In genomic region chr1:31920986-31921385, GRCh38 we compare ENCODE assay signal across 12 cellular contexts. TPM values are rescaled to one million over a fixed set of nuclear protein-coding genes. Genes with fewer than 3 reads are reported as not detected.
DNase-seq lines count a peak whose midpoint lies in the region; ATAC-seq and TF ChIP-seq lines count a peak whose summit lies in the region.
"Had no signal": no experiment of that assay in that cellular context is flagged by ENCODE, and none has a peak within 500 bp of the region (broad histone marks: within the 10 kb centered on the region; RNA-seq: fewer than 3 reads in every experiment).

No MANE protein-coding gene starts in this region.

- no peak for TF ChIP-seq CTCF in MCF 10A (IDR thresholded peaks at IDR 0.05; ENCODE audit: unreplicated experiment)
- no peak for TF ChIP-seq CTCF in mammary epithelial cell (conservative IDR thresholded peaks at IDR 0.05 in 1 of 2, IDR thresholded peaks at IDR 0.05 in 1 of 2; ENCODE audit: extremely low read depth in 1 of 2, insufficient read depth in 1 of 2, low read depth in 1 of 2, low read length in 2 of 2)
- TF ChIP-seq CTCF in WTC11 (IDR thresholded peaks at IDR 0.05): no peak
- TF ChIP-seq CTCF in transverse colon (IDR thresholded peaks at IDR 0.05): no peak
- TF ChIP-seq CTCF in foreskin fibroblast (IDR thresholded peaks at IDR 0.05; ENCODE audit: low read depth, low read length): no peak

- H3K4me1 Mint-ChIP-seq in MCF 10A (ENCODE audit: insufficient read depth, unreplicated experiment): peaks cover 25% of the 10 kb centered on the region
- H3K4me1 Mint-ChIP-seq in WTC11: peaks cover 18% of the 10 kb centered on the region
- peaks cover 73 to 81% of the 10 kb centered on the region in 2 donors for H3K4me1 Mint-ChIP-seq in immature natural killer cell

- dilution Hi-C loops in mammary epithelial cell (cut with HindIII; ENCODE audit: low sequenced_read_pairs): loop anchor here (5.0 kb wide), 1 partner anchor 89 kb away; no protein-coding TSS in a partner anchor

- no peaks in the 10 kb centered on the region for H3K27me3 Mint-ChIP-seq in MCF 10A (ENCODE audit: insufficient read depth, unreplicated experiment)
- no peaks in the 10 kb centered on the region for H3K27me3 Mint-ChIP-seq in WTC11 (ENCODE audit: low read depth)
- H3K27me3 Mint-ChIP-seq in immature natural killer cell (ENCODE audit: low read depth in 3 of 3): peaks cover 2 to 6% (median 2%) of the 10 kb centered on the region in 3 donors

- H3K9ac ChIP-seq in mammary epithelial cell (ENCODE audit: insufficient read depth, low read length): no peak overlapping the region
- H3K9ac ChIP-seq: KMS-11 had no signal

- no peak overlapping the region for H2AFZ ChIP-seq in mammary epithelial cell (ENCODE audit: low read depth, low read length)

- intact Hi-C loops in MCF 10A (cut with micrococcal nuclease) (no loop called here), mammary epithelial cell (cut with micrococcal nuclease) (no loop called here), transverse colon (cut with DNase I; ENCODE audit: low total_unique reads) (no loop called here)

- H3K27ac Mint-ChIP-seq in MCF 10A (ENCODE audit: low read depth, unreplicated experiment) (peak overlapping the region; percentile 87), WTC11 (0 out of 2 replicates have a peak overlapping the region, but pooled peaks have one; percentile 25), immature natural killer cell (peak overlapping the region; percentile 63 to 84 (median 76))

- ATAC-seq in WTC11: no peak

- peaks cover 97% of the 10 kb centered on the region for H3K79me2 ChIP-seq in mammary epithelial cell (ENCODE audit: insufficient read depth, low read length)

- no peaks in the 10 kb centered on the region for H3K9me3 Mint-ChIP-seq in MCF 10A (ENCODE audit: unreplicated experiment)
- peaks cover 3% of the 10 kb centered on the region; the same call in 1 of the 2 replicates for H3K9me3 Mint-ChIP-seq in WTC11
- no peaks in the 10 kb centered on the region for H3K9me3 Mint-ChIP-seq in immature natural killer cell

- H4K20me1 ChIP-seq in mammary epithelial cell (ENCODE audit: insufficient read depth, low read length): peaks cover 32% of the 10 kb centered on the region

- H3K4me3 Mint-ChIP-seq in MCF 10A (ENCODE audit: unreplicated experiment) (no peak overlapping the region), WTC11 (no peak overlapping the region), immature natural killer cell (peak overlapping the region; percentile 1 to 71 (median 22))

- no peaks in the 10 kb centered on the region for H3K27me3 ChIP-seq in mammary epithelial cell (ENCODE audit: insufficient read depth, low read length)
- H3K27me3 ChIP-seq in transverse colon: no peaks in the 10 kb centered on the region
- H3K27me3 ChIP-seq: esophagus muscularis mucosa had no signal

- peaks cover 19% of the 10 kb centered on the region for H3K36me3 ChIP-seq in mammary epithelial cell (ENCODE audit: insufficient read depth, low read length)
- H3K36me3 ChIP-seq in transverse colon: peaks cover 0 to 19% (median 3%) of the 10 kb centered on the region in 4 donors

- CTCF ChIA-PET in MCF 10A (lab: Yijun Ruan, JAX): no interaction called here
- CTCF ChIA-PET in mammary epithelial cell (lab: Charles Lee; ENCODE audit: low non-redundant PET): no interaction called here
- CTCF ChIA-PET in WTC11 (lab: Charles Lee): no interaction called here

- DNase-seq in MCF 10A (ENCODE audit: unreplicated experiment) (no peak), mammary epithelial cell (no peak), WTC11 (ENCODE audit: low spot score) (no peak), immature natural killer cell (no peak), transverse colon (no peak), substantia nigra (lab: John Stamatoyannopoulos, UW) (no peak), foreskin fibroblast (no peak)
- no peak for DNase-seq in stimulated activated CD4-positive, alpha-beta T cell treated with anti-CD3 and anti-CD28 coated beads, Interleukin-2, amount 100 ng/mL, for 24 hours
- DNase-seq: activated CD4-positive, CD25-positive, alpha-beta regulatory T cell treated with anti-CD3 and anti-CD28 coated beads, Interleukin-2, amount 50 U/mL, for 72 hours had no signal

- no peak for TF ChIP-seq EP300 in transverse colon (IDR thresholded peaks at IDR 0.05; ENCODE audit: low read depth)

- H3K4me2 ChIP-seq in mammary epithelial cell (ENCODE audit: insufficient read depth, low read depth, low read length): no peak overlapping the region
- H3K4me2 ChIP-seq: KMS-11 had no signal

- in situ Hi-C loops in mammary epithelial cell (cut with MboI; ENCODE audit: low sequenced_read_pairs in 2 of 2): no loop called here
- in situ Hi-C loops in transverse colon (cut with MboI; ENCODE audit: low pct_ligation_motif_present in 1 of 4, low pct_unique_long_range_greater_than_20kb in 1 of 4, low sequenced_read_pairs in 3 of 4): no loop called here

- TF ChIP-seq POLR2A in transverse colon (IDR thresholded peaks at IDR 0.05): no peak

- POLR2A ChIA-PET in MCF 10A (lab: Yijun Ruan, JAX): interaction anchor here (0.9 to 2.1 kb wide), 2 partner anchors 13 to 17 kb away, joined by 4 to 11 read pairs; partner anchors contain the start of gene PTP4A2
- POLR2A ChIA-PET in WTC11 (lab: Charles Lee): no interaction called here

- H3K9me3 ChIP-seq in mammary epithelial cell (replicated peaks; ENCODE audit: insufficient read depth, low read length): no peaks in the 10 kb centered on the region
- no peaks in the 10 kb centered on the region for H3K9me3 ChIP-seq in transverse colon
- H3K9me3 ChIP-seq: esophagus muscularis mucosa had no signal

- no peaks in the 10 kb centered on the region for H3K4me1 ChIP-seq in mammary epithelial cell (ENCODE audit: insufficient read depth, low read length)
- peaks cover 44 to 60% (median 49%) of the 10 kb centered on the region in 4 donors for H3K4me1 ChIP-seq in transverse colon

- H3K36me3 Mint-ChIP-seq in MCF 10A (ENCODE audit: insufficient read depth, unreplicated experiment) (peaks cover 46% of the 10 kb centered on the region), WTC11 (peaks cover 29% of the 10 kb centered on the region), immature natural killer cell (peaks cover 5 to 9% (median 5%) of the 10 kb centered on the region in 3 donors)

- BruUV-seq in MCF 10A (replicated peaks; lab: Mats Ljungman, UMichigan) (no TSS peak), mammary epithelial cell (replicated peaks; lab: Mats Ljungman, UMichigan) (no TSS peak)

- H3K4me3 ChIP-seq in mammary epithelial cell (replicated peaks in 1 of 3; ENCODE audit: insufficient read depth in 1 of 3, low read depth in 2 of 3, low read length in 3 of 3) (no peak overlapping the region), transverse colon (no peak overlapping the region), foreskin fibroblast (ENCODE audit: low read depth in 1 of 2, low read length in 2 of 2) (no peak overlapping the region)
- H3K4me3 ChIP-seq: esophagus muscularis mucosa had no signal

- WGBS in mammary epithelial cell (ENCODE audit: low coverage, missing lambda C conversion rate): 49% methylated on average over 2 of the region's 2 CpGs
- WGBS in transverse colon (ENCODE audit: low coverage in 1 of 2), 2 donors: 36 to 47% methylated on average over 2 of the region's 2 CpGs

- H3K27ac ChIP-seq in mammary epithelial cell (ENCODE audit: insufficient read depth, low read depth, low read length) (no peak overlapping the region), transverse colon (peak overlapping the region; percentile 49 to 73 (median 61)), substantia nigra (ENCODE audit: low read depth, low read length, poor library complexity, severe bottlenecking) (no peak overlapping the region)
- H3K27ac ChIP-seq: C4-2B, KMS-11 had no signal

TF ChIP-seq in WTC11, 78 proteins besides CTCF, POLR2A, EP300 and RAD21 (continues in another document):
- TF ChIP-seq ZNF317 (CRISPR knock-in tag; IDR thresholded peaks at IDR 0.05; ENCODE audit: borderline replicate concordance, low read depth): no peak
- no peak for TF ChIP-seq MYBL2 (CRISPR knock-in tag; IDR thresholded peaks at IDR 0.05)
- no peak for TF ChIP-seq ARID4B (CRISPR knock-in tag; IDR thresholded peaks at IDR 0.05; ENCODE audit: borderline replicate concordance)
- no peak for TF ChIP-seq NR1H2 (CRISPR knock-in tag; IDR thresholded peaks at IDR 0.05)

RNA-seq across cellular contexts. Expression of gene PTP4A2, which starts 17.2 kb away (rescaled TPM):
- total RNA-seq in MCF 10A (2022) (196 and 220 TPM in 2 replicates), mammary epithelial cell (100 to 1,000 TPM; 185 to 216 TPM), WTC11 (2021) (147 to 172 TPM (median 150 TPM) in 3 replicates), transverse colon (100 to 1,000 TPM in 3 of 4 donors, 10 to 100 TPM in 1; 58.9 to 251 (median 195) TPM)
- polyA plus RNA-seq in mammary epithelial cell (95.8 TPM), immature natural killer cell (100 to 1,000 TPM; 300 to 552 (median 460) TPM)
- 206 TPM for polyA minus RNA-seq in mammary epithelial cell

Comparison
In these comparisons a context has a peak if more than half of its experiments do, and no peak if none do; other contexts are left out.
1. H3K27ac Mint-ChIP-seq: peak in every context shown above with its lines; median percentile 87 in MCF 10A; 76 in immature natural killer cell; 25 in WTC11.
2. H3K4me3 Mint-ChIP-seq: peak in immature natural killer cell (5 of 5); none in MCF 10A (single experiment) and WTC11 (single experiment).
3. H3K27ac ChIP-seq: peak in transverse colon (4 of 4); none in mammary epithelial cell (single experiment) and substantia nigra (single experiment).